Comparison of ENCODE assay signal across 8 cellular contexts in genomic region chr10:48658243-48658888, GRCh38. TPM values are rescaled to one million over a fixed set of nuclear protein-coding genes. Genes with fewer than 3 reads are reported as not detected.
DNase-seq lines count a peak whose midpoint lies in the region; ATAC-seq and TF ChIP-seq lines count a peak whose summit lies in the region.

No MANE protein-coding gene starts in this region.

- intact Hi-C loops in testis (cut with DNase I; ENCODE audit: low total_unique reads): loop anchor here (5.0 kb wide), 1 partner anchor 106 kb away; no protein-coding TSS in a partner anchor

- POLR2A ChIA-PET in HEK293T (lab: Yijun Ruan, JAX): interaction anchor here (1.0 kb wide), 1 partner anchor 881 kb away, joined by 3 read pairs; the partner anchor contains the start of gene ERCC6
- POLR2A ChIA-PET in naive thymus-derived CD8-positive, alpha-beta T cell (lab: Charles Lee): no interaction called here

- H3K36me3 ChIP-seq in testis (ENCODE audit: low read depth, missing control alignments): no peaks in the 10 kb centered on the region

- H3K9me3 ChIP-seq in testis: no peaks in the 10 kb centered on the region

- H3K36me3 Mint-ChIP-seq in naive thymus-derived CD8-positive, alpha-beta T cell: no peaks in the 10 kb centered on the region

- peak overlapping the region in 2 of 10 donors; percentile 3 to 46 for H3K27ac Mint-ChIP-seq in naive thymus-derived CD8-positive, alpha-beta T cell

- ATAC-seq in naive thymus-derived CD8-positive, alpha-beta T cell: no peak
- ATAC-seq in GM18502 (IDR thresholded peaks at IDR 0.05; ENCODE audit: poor library complexity, unreplicated experiment): no peak

- DNase-seq in CD1c-positive myeloid dendritic cell (ENCODE audit: extremely low spot score) (peak; percentile 84), HEK293T (ENCODE audit: extremely low spot score) (peak; percentile 72), NCI-H82 treated with DMSO at 0.1 percent for 48 hours (lab: John Stamatoyannopoulos, UW; ENCODE audit: unreplicated experiment) (peak; percentile 31), activated T-cell treated with anti-CD3 and anti-CD28 coated beads for 24 hours (ENCODE audit: low read depth) (peak; percentile 48), fibroblast of gingiva (ENCODE audit: low read depth) (peak; percentile 29), testis (peak; percentile 90)
- peak in 9 of 10 donors; percentile 19 to 71 (median 34) for DNase-seq in naive thymus-derived CD8-positive, alpha-beta T cell

- H3K4me1 Mint-ChIP-seq in naive thymus-derived CD8-positive, alpha-beta T cell: peaks cover 8 to 16% (median 11%) of the 10 kb centered on the region in 4 donors

- no peak for TF ChIP-seq POLR2A in testis (IDR thresholded peaks at IDR 0.05)

- 32 to 35% methylated on average over 16 to 18 of the region's 18 CpGs for WGBS in testis, 2 donors

- H3K4me3 Mint-ChIP-seq in naive thymus-derived CD8-positive, alpha-beta T cell: no peak overlapping the region

- peaks cover 0 to 2% (median 0%) of the 10 kb centered on the region in 9 donors for H3K9me3 Mint-ChIP-seq in naive thymus-derived CD8-positive, alpha-beta T cell

- CTCF ChIA-PET in HEK293T (lab: Yijun Ruan, JAX): interaction anchor here (0.6 to 1.8 kb wide), 12 partner anchors 20 to 855 kb away, joined by 3 to 7 read pairs (median 3); no protein-coding TSS in a partner anchor

- TF ChIP-seq CTCF in testis (IDR thresholded peaks at IDR 0.05): peak; percentile 63 to 92 (median 85)

- H3K27me3 ChIP-seq in testis: no peaks in the 10 kb centered on the region

- peaks cover 7 to 34% (median 25%) of the 10 kb centered on the region in 5 donors for H3K27me3 Mint-ChIP-seq in naive thymus-derived CD8-positive, alpha-beta T cell

- peaks cover 8% of the 10 kb centered on the region for H3K4me1 ChIP-seq in testis

- no peak overlapping the region for H3K27ac ChIP-seq in testis

- H3K4me3 ChIP-seq in testis: peak overlapping the region in 1 of 2 donors; percentile 1

TF ChIP-seq in HEK293T, 16 proteins besides CTCF, POLR2A, EP300 and RAD21:
- TF ChIP-seq BHLHE40 (IDR thresholded peaks at IDR 0.05; ENCODE audit: borderline replicate concordance) (no peak), TARDBP (IDR thresholded peaks at IDR 0.05) (no peak), NFRKB (IDR thresholded peaks at IDR 0.05) (no peak), ZNF384 (IDR thresholded peaks at IDR 0.05) (no peak)

RNA-seq across cellular contexts. Expression of gene WDFY4, which starts 26.3 kb away (rescaled TPM):
- total RNA-seq in naive thymus-derived CD8-positive, alpha-beta T cell: 1 to 10 TPM; 8.2 to 8.5 TPM
- polyA plus RNA-seq in naive thymus-derived CD8-positive, alpha-beta T cell: under 1 TPM in 2 of 3 donors, not detected in 1; 0.04 to 0.35 TPM
- 10 to 100 TPM; 10.2 to 18.4 TPM for total RNA-seq in testis
- 21.5 TPM for polyA plus RNA-seq in testis (ENCODE audit: insufficient read depth, low read depth, low replicate concordance)

RNA-seq across cellular contexts. Expression of gene ARHGAP22, which starts 53.5 kb away (rescaled TPM):
- total RNA-seq in naive thymus-derived CD8-positive, alpha-beta T cell: under 1 TPM in 1 of 2 experiments, not detected in 1; 0.88 TPM
- polyA plus RNA-seq in naive thymus-derived CD8-positive, alpha-beta T cell: not detected
- 10 to 100 TPM in 1 of 2 donors, 1 to 10 TPM in 1; 6.2 to 11.9 TPM for total RNA-seq in testis
- 8.8 TPM for polyA plus RNA-seq in testis (ENCODE audit: insufficient read depth, low read depth, low replicate concordance)

Comparison
In these comparisons a context has a peak if more than half of its experiments do, and no peak if none do; other contexts are left out.
1. DNase-seq: peak in every context shown above with its lines; median percentile 90 in testis; 84 in CD1c-positive myeloid dendritic cell; 72 in HEK293T; 48 in activated T-cell treated with anti-CD3 and anti-CD28 coated beads for 24 hours; 34 in naive thymus-derived CD8-positive, alpha-beta T cell; 31 in NCI-H82 treated with DMSO at 0.1 percent for 48 hours; 29 in fibroblast of gingiva.